In the genomic region with DNA sequence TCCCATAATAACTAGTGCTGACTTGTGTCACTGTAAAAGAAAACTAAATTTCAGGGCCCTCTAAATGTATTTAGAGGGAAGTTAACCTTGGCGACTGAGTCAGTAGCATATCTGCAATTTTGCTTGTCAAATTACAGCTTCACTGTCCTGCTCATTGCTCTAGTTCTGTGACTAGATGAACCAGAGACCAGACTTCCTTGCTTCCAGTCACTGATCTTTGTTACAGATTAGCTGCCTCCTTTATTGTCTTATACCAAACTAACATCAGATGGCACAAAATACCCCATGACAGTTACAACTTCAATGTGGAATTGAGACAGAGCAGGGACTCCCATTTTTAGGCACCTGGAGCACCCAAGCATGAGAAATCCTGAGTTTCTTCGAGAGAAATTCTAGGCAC, we compare ENCODE assay signal across 27 cellular contexts.
"Had no signal": no experiment of that assay in that cellular context is flagged by ENCODE, and none has a peak within 500 bp of the region (broad histone marks: within the 10 kb centered on the region; RNA-seq: fewer than 3 reads in every experiment).

No MANE protein-coding gene starts in this region.

- H3K9ac ChIP-seq: parathyroid adenoma had no signal

- H3K27ac Mint-ChIP-seq: activated CD8-positive, alpha-beta T cell treated with anti-CD3 and anti-CD28 coated beads for 36 hours; activated naive CD4-positive, alpha-beta T cell treated with anti-CD3 and anti-CD28 coated beads, Interleukin-2, amount 50 U/mL, for 72 hours; dendritic cell treated with granulocyte-macrophage colony-stimulating factor and Interleukin-4, amounts not matched to agents 40 ng/mL and 50 ng/mL, for 4 days; naive thymus-derived CD8-positive, alpha-beta T cell had no signal

- H3K27me3 Mint-ChIP-seq: activated CD8-positive, alpha-beta T cell treated with anti-CD3 and anti-CD28 coated beads for 36 hours; central memory CD8-positive, alpha-beta T cell; dendritic cell treated with granulocyte-macrophage colony-stimulating factor and Interleukin-4, amounts not matched to agents 40 ng/mL and 50 ng/mL, for 4 days; naive thymus-derived CD8-positive, alpha-beta T cell had no signal

- H3K4me1 Mint-ChIP-seq: central memory CD8-positive, alpha-beta T cell; naive thymus-derived CD8-positive, alpha-beta T cell had no signal

- H3K4me3 ChIP-seq: esophagus muscularis mucosa, left ventricle myocardium inferior, lung, right atrium auricular region, spleen, suprapubic skin, transverse colon had no signal

- H3K4me3 Mint-ChIP-seq: activated CD8-positive, alpha-beta T cell treated with anti-CD3 and anti-CD28 coated beads for 36 hours; central memory CD8-positive, alpha-beta T cell; dendritic cell treated with granulocyte-macrophage colony-stimulating factor and Interleukin-4, amounts not matched to agents 40 ng/mL and 50 ng/mL, for 4 days; naive thymus-derived CD8-positive, alpha-beta T cell; neural crest cell; WTC11 had no signal

- ATAC-seq: activated CD8-positive, alpha-beta T cell treated with anti-CD3 and anti-CD28 coated beads for 36 hours; activated naive CD4-positive, alpha-beta T cell treated with anti-CD3 and anti-CD28 coated beads, Interleukin-2, amount 50 U/mL, for 72 hours; foreskin keratinocyte; heart right ventricle; naive thymus-derived CD8-positive, alpha-beta T cell; WTC11 had no signal

- H3K27me3 ChIP-seq: esophagus muscularis mucosa, foreskin keratinocyte, heart right ventricle, right atrium auricular region, spleen, suprapubic skin, transverse colon had no signal

- H3K4me1 ChIP-seq: esophagus muscularis mucosa, foreskin keratinocyte, heart right ventricle, left ventricle myocardium inferior, parathyroid adenoma, right atrium auricular region, spleen, suprapubic skin, transverse colon had no signal

- H3K9me3 ChIP-seq: esophagus muscularis mucosa, heart right ventricle, left ventricle myocardium inferior, right atrium auricular region, suprapubic skin, transverse colon had no signal

- H3K9me3 Mint-ChIP-seq: dendritic cell treated with granulocyte-macrophage colony-stimulating factor and Interleukin-4, amounts not matched to agents 40 ng/mL and 50 ng/mL, for 4 days; endodermal cell; neural crest cell; WTC11 had no signal

- H3K79me2 ChIP-seq: parathyroid adenoma had no signal

- H2AFZ ChIP-seq: parathyroid adenoma had no signal

- H3K36me3 Mint-ChIP-seq: activated naive CD4-positive, alpha-beta T cell treated with anti-CD3 and anti-CD28 coated beads, Interleukin-2, amount 50 U/mL, for 72 hours; naive thymus-derived CD8-positive, alpha-beta T cell; WTC11 had no signal

- FAIRE-seq: bronchial epithelial cell, urothelium cell line had no signal

- DNase-seq: activated CD4-positive, alpha-beta T cell treated with anti-CD3 and anti-CD28 coated beads for 1 hour; activated CD4-positive, alpha-beta T cell treated with anti-CD3 and anti-CD28 coated beads, Interleukin-2, amount 50 U/mL, for 1 hour; activated CD8-positive, alpha-beta T cell treated with anti-CD3 and anti-CD28 coated beads for 36 hours; activated naive CD4-positive, alpha-beta T cell; activated T-cell treated with anti-CD3 and anti-CD28 coated beads, Interleukin-2, amount 50 U/mL, for 48 hours; endodermal cell; foreskin keratinocyte; heart right ventricle; left ventricle myocardium inferior; naive thymus-derived CD8-positive, alpha-beta T cell; occipital lobe; spleen; stimulated activated naive CD4-positive, alpha-beta T cell; T-helper 2 cell; transverse colon had no signal

- H3K27ac ChIP-seq: esophagus muscularis mucosa, foreskin keratinocyte, heart right ventricle, left ventricle myocardium inferior, parathyroid adenoma, right atrium auricular region, spleen, suprapubic skin, transverse colon had no signal

- H3K36me3 ChIP-seq: esophagus muscularis mucosa, heart right ventricle, left ventricle myocardium inferior, right atrium auricular region, spleen, suprapubic skin, transverse colon had no signal
